Comparison of ENCODE assay signal across 17 cellular contexts in genomic region chr15:42175671-42176070, GRCh38. TPM values are rescaled to one million over a fixed set of nuclear protein-coding genes. Genes with fewer than 3 reads are reported as not detected.
DNase-seq lines count a peak whose midpoint lies in the region; ATAC-seq and TF ChIP-seq lines count a peak whose summit lies in the region.
"Had no signal": no experiment of that assay in that cellular context is flagged by ENCODE, and none has a peak within 500 bp of the region (broad histone marks: within the 10 kb centered on the region; RNA-seq: fewer than 3 reads in every experiment).

No MANE protein-coding gene starts in this region.

- no peak overlapping the region for H3K4me3 ChIP-seq in neuronal stem cell (ENCODE audit: low read length in 2 of 2)
- H3K4me3 ChIP-seq: BLaER1 treated with 17β-estradiol and CSF1 and Interleukin-3, amounts not matched to agents 10 nM and 100 nM; GM23248 had no signal

- no peak overlapping the region for H2BK20ac ChIP-seq in H9 (ENCODE audit: low read depth, low read length, poor library complexity, severe bottlenecking)

- no peak overlapping the region for H3K27ac Mint-ChIP-seq in H9

- H3K9ac ChIP-seq in H9 (ENCODE audit: extremely low read depth, insufficient read length, low read length) (no peak overlapping the region), neuronal stem cell (ENCODE audit: low read depth, low read length, poor library complexity) (peak overlapping the region; percentile 21)
- H3K9ac ChIP-seq: BLaER1 treated with 17β-estradiol and CSF1 and Interleukin-3, amounts not matched to agents 10 nM and 100 nM; GM23248 had no signal

- ATAC-seq in GM18517 (IDR thresholded peaks at IDR 0.05; ENCODE audit: unreplicated experiment), result no peak

- H3K18ac ChIP-seq in H9 (ENCODE audit: insufficient read length, low read depth, low read length), result no peak overlapping the region
- H3K18ac ChIP-seq in neuronal stem cell (ENCODE audit: low read length), result no peak overlapping the region

- H3K36me3 Mint-ChIP-seq in H9 (ENCODE audit: insufficient read depth in 1 of 3, low read depth in 3 of 3), result peaks cover 5 to 60% (median 56%) of the 10 kb centered on the region in 3 experiments; a peak in 6 of 7 replicates

- H2BK15ac ChIP-seq in H9 (ENCODE audit: low read depth, low read length) (no peak overlapping the region), neuronal stem cell (ENCODE audit: low read length) (no peak overlapping the region)

- H3K56ac ChIP-seq in H9 (ENCODE audit: insufficient read length, low read depth, low read length), result no peak overlapping the region

- peak; percentile 45 for DNase-seq in NCI-H1694 treated with DMSO at 0.1 percent for 48 hours (lab: John Stamatoyannopoulos, UW)
- DNase-seq in NCI-H1694 (lab: John Stamatoyannopoulos, UW), result no peak
- no peak for DNase-seq in H9
- DNase-seq in dermis blood vessel endothelial cell, result peak; percentile 72
- no peak for DNase-seq in neuronal stem cell (ENCODE audit: low spot score)
- DNase-seq in SK-N-DZ (ENCODE audit: low spot score), result no peak
- no peak for DNase-seq in DMS53 treated with DMSO at 0.1 percent for 48 hours (lab: John Stamatoyannopoulos, UW; ENCODE audit: unreplicated experiment)
- DNase-seq: 8988T, DMS79 treated with DMSO at 0.1 percent for 48 hours, GM23248, NCI-H1436 treated with DMSO at 0.1 percent for 48 hours, NCI-H226, NCI-H526, RPMI8226 had no signal

- H2BK5ac ChIP-seq in H9 (ENCODE audit: insufficient read length, low read length), result no peak overlapping the region
- peak overlapping the region; percentile 66 for H2BK5ac ChIP-seq in neuronal stem cell (ENCODE audit: low read length)

- peaks cover 6 to 12% of the 10 kb centered on the region in 2 experiments; a peak in 3 of 4 replicates for H3K4me1 Mint-ChIP-seq in H9

- no peak overlapping the region for H4K5ac ChIP-seq in H9 (ENCODE audit: insufficient read length, low read depth, low read length)

- H3K27me3 Mint-ChIP-seq in H9 (ENCODE audit: low read depth), result no peaks in the 10 kb centered on the region

- H3K23me2 ChIP-seq in H9 (ENCODE audit: insufficient read length, low read depth, low read length, poor library complexity, severe bottlenecking), result no peaks in the 10 kb centered on the region

- WGBS in H9 (ENCODE audit: extremely low coverage, insufficient read length, low lambda C conversion rate), result no CpG with 5 or more reads among the region's 5 CpGs
- no CpG with 5 or more reads among the region's 5 CpGs for WGBS in neuronal stem cell (ENCODE audit: extremely low coverage in 2 of 2, insufficient read length in 2 of 2, insufficient replicate concordance in 1 of 2), 2 donors

- H4K91ac ChIP-seq in H9 (ENCODE audit: insufficient read length, low read depth, low read length), result no peak overlapping the region
- H4K91ac ChIP-seq in neuronal stem cell (ENCODE audit: low read depth, low read length, poor library complexity), result no peak overlapping the region

- H3K14ac ChIP-seq in H9 (ENCODE audit: insufficient read depth, low read length) (no peak overlapping the region), neuronal stem cell (ENCODE audit: low read length) (no peak overlapping the region)

- H2BK12ac ChIP-seq in H9 (ENCODE audit: insufficient read length, low read depth, low read length) (no peak overlapping the region), neuronal stem cell (ENCODE audit: low read length) (no peak overlapping the region)

- H2AFZ ChIP-seq in H9 (ENCODE audit: low read length) (no peak overlapping the region), neuronal stem cell (ENCODE audit: low read length) (no peak overlapping the region)
- H2AFZ ChIP-seq: GM23248 had no signal

- peaks cover 18 to 88% of the 10 kb centered on the region in 2 donors for H3K36me3 ChIP-seq in neuronal stem cell (replicated peaks in 1 of 2; ENCODE audit: control insufficient read depth in 2 of 2, insufficient read depth in 2 of 2, low read length in 2 of 2)

- H3K4me3 Mint-ChIP-seq in H9, result no peak overlapping the region

- no peaks in the 10 kb centered on the region for H4K20me1 ChIP-seq in H9 (ENCODE audit: control insufficient read depth, insufficient read depth, insufficient read length)
- H4K20me1 ChIP-seq: BLaER1 treated with 17β-estradiol and CSF1 and Interleukin-3, amounts not matched to agents 10 nM and 100 nM had no signal

- H2BK120ac ChIP-seq in H9 (ENCODE audit: low read depth, low read length, poor library complexity, severe bottlenecking) (no peak overlapping the region), neuronal stem cell (ENCODE audit: low read depth, low read length) (no peak overlapping the region)

- no peak for TF ChIP-seq CTCF in H9 (conservative IDR thresholded peaks at IDR 0.05)

- H3K27ac ChIP-seq in H9 (ENCODE audit: insufficient read length, low read depth, low read length), result no peak overlapping the region
- no peak overlapping the region for H3K27ac ChIP-seq in neuronal stem cell (replicated peaks; ENCODE audit: low read length)
- H3K27ac ChIP-seq: BLaER1 treated with 17β-estradiol and CSF1 and Interleukin-3, amounts not matched to agents 10 nM and 100 nM; GM23248 had no signal

- H3K9me3 ChIP-seq in H9 (ENCODE audit: control insufficient read depth, low read depth, low read length) (no peaks in the 10 kb centered on the region), neuronal stem cell (replicated peaks in 1 of 2; ENCODE audit: control insufficient read depth in 2 of 2, insufficient read depth in 1 of 2, low read depth in 1 of 2, low read length in 2 of 2) (peaks cover 0 to 2% of the 10 kb centered on the region in 2 donors)
- H3K9me3 ChIP-seq: BLaER1 treated with 17β-estradiol and CSF1 and Interleukin-3, amounts not matched to agents 10 nM and 100 nM had no signal

- H3K4me1 ChIP-seq in H9 (ENCODE audit: insufficient read depth, low read length) (no peaks in the 10 kb centered on the region), neuronal stem cell (ENCODE audit: control insufficient read depth in 2 of 2, insufficient read depth in 1 of 2, low read depth in 1 of 2, low read length in 2 of 2) (no peaks in the 10 kb centered on the region)

- H3K9me3 Mint-ChIP-seq in H9, result no peaks in the 10 kb centered on the region

- H3K27me3 ChIP-seq in H9 (ENCODE audit: insufficient read depth, low read length) (no peaks in the 10 kb centered on the region), neuronal stem cell (ENCODE audit: control insufficient read depth in 3 of 3, insufficient read depth in 3 of 3, low read depth in 1 of 3, low read length in 3 of 3) (no peaks in the 10 kb centered on the region)
- H3K27me3 ChIP-seq: BLaER1 treated with 17β-estradiol and CSF1 and Interleukin-3, amounts not matched to agents 10 nM and 100 nM had no signal

- H3K79me1 ChIP-seq in H9 (ENCODE audit: insufficient read depth, low read depth, low read length, poor library complexity, severe bottlenecking), result no peaks in the 10 kb centered on the region
- H3K79me1 ChIP-seq in neuronal stem cell (ENCODE audit: low read depth, low read length), result no peaks in the 10 kb centered on the region

- H3K4ac ChIP-seq in H9 (ENCODE audit: low read depth, low read length) (no peak overlapping the region), neuronal stem cell (ENCODE audit: low read length) (no peak overlapping the region)

- H3K79me2 ChIP-seq in H9 (ENCODE audit: insufficient read depth, low read length), result no peaks in the 10 kb centered on the region

- no peak overlapping the region for H4K8ac ChIP-seq in H9 (replicated peaks; ENCODE audit: insufficient read length, low read depth, low read length)
- no peak overlapping the region for H4K8ac ChIP-seq in neuronal stem cell (ENCODE audit: low read depth, low read length)

- no peak overlapping the region for H3T11ph ChIP-seq in H9 (ENCODE audit: low read length)

- H3K23ac ChIP-seq in H9 (ENCODE audit: insufficient read length, low read depth, low read length), result peak overlapping the region; percentile 27
- no peak overlapping the region for H3K23ac ChIP-seq in neuronal stem cell (ENCODE audit: low read depth, low read length, poor library complexity)

- H2AK5ac ChIP-seq in H9 (ENCODE audit: insufficient read length, low read length) (no peak overlapping the region), neuronal stem cell (ENCODE audit: low read depth, low read length) (no peak overlapping the region)

- no peak overlapping the region for H3K4me2 ChIP-seq in H9 (ENCODE audit: insufficient read depth, insufficient read length, low read length)
- H3K4me2 ChIP-seq in neuronal stem cell (ENCODE audit: insufficient read depth, low read length, poor library complexity, severe bottlenecking), result no peak overlapping the region
- H3K4me2 ChIP-seq: BLaER1 treated with 17β-estradiol and CSF1 and Interleukin-3, amounts not matched to agents 10 nM and 100 nM had no signal

RNA-seq across cellular contexts. Expression of gene PLA2G4F, which starts 19.2 kb away (rescaled TPM):
- total RNA-seq in H9 (2021) (not detected in 2 replicates), dermis blood vessel endothelial cell (not detected in 2 replicates)
- not detected for polyA plus RNA-seq in neuronal stem cell (2013, experiment 1 of 2)
- not detected for polyA plus RNA-seq in neuronal stem cell (2013, experiment 2 of 2)
- polyA plus RNA-seq in SK-N-DZ (2014; cell fraction: cytosol; rRNA removed), result not detected in 2 replicates
- polyA plus RNA-seq in SK-N-DZ (2014; cell fraction: nucleus; rRNA removed), result not detected in 2 replicates
- total RNA-seq: GM23248, OCI-LY7 had no signal
- polyA plus RNA-seq: GM23248 had no signal

RNA-seq across cellular contexts. Expression of gene VPS39, which starts 32.4 kb away (rescaled TPM):
- total RNA-seq in H9 (2021), result 43.7 and 48.6 TPM in 2 replicates
- 47.0 and 53.4 TPM in 2 replicates for total RNA-seq in dermis blood vessel endothelial cell
- 28.2 TPM for polyA plus RNA-seq in neuronal stem cell (2013, experiment 1 of 2)
- polyA plus RNA-seq in neuronal stem cell (2013, experiment 2 of 2), result 29.2 TPM
- polyA plus RNA-seq in SK-N-DZ (2014; cell fraction: cytosol; rRNA removed), result 31.6 and 42.7 TPM in 2 replicates
- 126 and 145 TPM in 2 replicates for polyA plus RNA-seq in SK-N-DZ (2014; cell fraction: nucleus; rRNA removed)

Comparison
In these comparisons a context has a peak if more than half of its experiments do, and no peak if none do; other contexts are left out.
1. DNase-seq: peak in NCI-H1694 treated with DMSO at 0.1 percent for 48 hours (single experiment) and dermis blood vessel endothelial cell (single experiment); none in NCI-H1694 (single experiment), H9 (single experiment), neuronal stem cell (single experiment), SK-N-DZ (single experiment) and DMS53 treated with DMSO at 0.1 percent for 48 hours (single experiment).